2 cellular contexts compared by ENCODE assay signal in genomic region chr3:30638685-30639412, GRCh38.
TF ChIP-seq lines count a peak whose summit lies in the region.

No MANE protein-coding gene starts in this region.

TF ChIP-seq in IMR-90, 13 proteins besides CTCF, POLR2A, EP300 and RAD21:
- TF ChIP-seq FOS (IDR thresholded peaks at IDR 0.05; ENCODE audit: low read depth, low read length) (no peak), MAZ (IDR thresholded peaks at IDR 0.05; ENCODE audit: borderline replicate concordance, low read depth, low read length) (no peak), RFX5 (IDR thresholded peaks at IDR 0.05; ENCODE audit: low read depth, low read length) (no peak)

TF ChIP-seq in HepG2, 621 proteins besides CTCF, POLR2A, EP300 and RAD21:
- TF ChIP-seq POLR2AphosphoS2 (IDR thresholded peaks at IDR 0.05; ENCODE audit: low read depth, low read length) (peak; percentile 66; the same call in 1 of the 2 replicates), RARG (CRISPR knock-in tag; IDR thresholded peaks at IDR 0.05; ENCODE audit: low read depth) (no peak), SOX6 (IDR thresholded peaks at IDR 0.05) (no peak), SOX6 (CRISPR knock-in tag; IDR thresholded peaks at IDR 0.05) (0 out of 2 replicates have a peak, but pooled peaks have one; percentile 15), ZNF446 (CRISPR knock-in tag; IDR thresholded peaks at IDR 0.05) (no peak), BCLAF1 (IDR thresholded peaks at IDR 0.05) (no peak), RBM22 (optimal IDR thresholded peaks at IDR 0.05; ENCODE audit: low read length) (peak; percentile 96), POLR2G (IDR thresholded peaks at IDR 0.05; ENCODE audit: low read depth, low read length) (peak; percentile 51), ZNF549 (CRISPR knock-in tag; IDR thresholded peaks at IDR 0.05) (no peak), GLI4 (CRISPR knock-in tag; IDR thresholded peaks at IDR 0.05; ENCODE audit: borderline replicate concordance) (no peak)
